18 cellular contexts compared by ENCODE assay signal in genomic region chr10:22702348-22702747, GRCh38. TPM values are rescaled to one million over a fixed set of nuclear protein-coding genes. Genes with fewer than 3 reads are reported as not detected.
DNase-seq lines count a peak whose midpoint lies in the region; ATAC-seq and TF ChIP-seq lines count a peak whose summit lies in the region.
"Had no signal": no experiment of that assay in that cellular context is flagged by ENCODE, and none has a peak within 500 bp of the region (broad histone marks: within the 10 kb centered on the region; RNA-seq: fewer than 3 reads in every experiment).

No MANE protein-coding gene starts in this region.

- no peaks in the 10 kb centered on the region for H3K27me3 Mint-ChIP-seq in activated T-cell treated with anti-CD3 and anti-CD28 coated beads, Interleukin-2, amount 50 U/mL, for 72 hours (ENCODE audit: low read depth)
- H3K27me3 Mint-ChIP-seq in activated naive CD8-positive, alpha-beta T cell treated with anti-CD3 and anti-CD28 coated beads for 36 hours: no peaks in the 10 kb centered on the region
- H3K27me3 Mint-ChIP-seq: stimulated activated naive B cell treated with anti-CD40 and anti-IgM and Interleukin-4, amounts not matched to agents 10 μg/mL and 1 μg/mL and 100 μg/mL, for 72 hours had no signal

- peak overlapping the region; percentile 74 for H3K27ac Mint-ChIP-seq in activated T-cell treated with anti-CD3 and anti-CD28 coated beads, Interleukin-2, amount 50 U/mL, for 72 hours
- H3K27ac Mint-ChIP-seq in activated naive CD8-positive, alpha-beta T cell treated with anti-CD3 and anti-CD28 coated beads for 36 hours: peak overlapping the region; percentile 42
- peak overlapping the region; percentile 64 for H3K27ac Mint-ChIP-seq in stimulated activated effector memory CD8-positive, alpha-beta T cell treated with anti-CD3 and anti-CD28 coated beads, Interleukin-12 subunit alpha, Interleukin-12 subunit beta, amount 100 ng/mL, for 72 hours
- H3K27ac Mint-ChIP-seq: GM23338; stimulated activated naive B cell treated with anti-CD40 and anti-IgM and Interleukin-4, amounts not matched to agents 10 μg/mL and 1 μg/mL and 100 μg/mL, for 72 hours had no signal

- peaks cover 0 to 5% of the 10 kb centered on the region in 2 donors for H3K9me3 Mint-ChIP-seq in activated T-cell treated with anti-CD3 and anti-CD28 coated beads, Interleukin-2, amount 50 U/mL, for 72 hours
- peaks cover 15% of the 10 kb centered on the region for H3K9me3 Mint-ChIP-seq in activated naive CD8-positive, alpha-beta T cell treated with anti-CD3 and anti-CD28 coated beads for 36 hours
- peaks cover 6% of the 10 kb centered on the region for H3K9me3 Mint-ChIP-seq in stimulated activated effector memory CD8-positive, alpha-beta T cell treated with anti-CD3 and anti-CD28 coated beads, Interleukin-12 subunit alpha, Interleukin-12 subunit beta, amount 100 ng/mL, for 72 hours
- H3K9me3 Mint-ChIP-seq: GM23338 had no signal

- WGBS in adrenal gland, 4 donors: 90 to 98% (median 95%) methylated on average over 4 of the region's 4 CpGs

- peaks cover 0 to 20% of the 10 kb centered on the region in 2 donors for H3K4me1 ChIP-seq in adrenal gland (replicated peaks in 1 of 2)

- H3K27ac ChIP-seq in adrenal gland: no peak overlapping the region
- H3K27ac ChIP-seq: cardiac muscle cell, ovary had no signal

- H3K4me3 Mint-ChIP-seq in activated T-cell treated with anti-CD3 and anti-CD28 coated beads, Interleukin-2, amount 50 U/mL, for 72 hours: peak overlapping the region in 1 of 2 donors; percentile 52
- no peak overlapping the region for H3K4me3 Mint-ChIP-seq in activated naive CD8-positive, alpha-beta T cell treated with anti-CD3 and anti-CD28 coated beads for 36 hours
- no peak overlapping the region for H3K4me3 Mint-ChIP-seq in stimulated activated effector memory CD8-positive, alpha-beta T cell treated with anti-CD3 and anti-CD28 coated beads, Interleukin-12 subunit alpha, Interleukin-12 subunit beta, amount 100 ng/mL, for 72 hours
- H3K4me3 Mint-ChIP-seq: GM23338; stimulated activated naive B cell treated with anti-CD40 and anti-IgM and Interleukin-4, amounts not matched to agents 10 μg/mL and 1 μg/mL and 100 μg/mL, for 72 hours had no signal

- H3K4me1 Mint-ChIP-seq in activated T-cell treated with anti-CD3 and anti-CD28 coated beads, Interleukin-2, amount 50 U/mL, for 72 hours (ENCODE audit: low read depth): peaks cover 82% of the 10 kb centered on the region
- peaks cover 77% of the 10 kb centered on the region for H3K4me1 Mint-ChIP-seq in activated naive CD8-positive, alpha-beta T cell treated with anti-CD3 and anti-CD28 coated beads for 36 hours
- H3K4me1 Mint-ChIP-seq in stimulated activated effector memory CD8-positive, alpha-beta T cell treated with anti-CD3 and anti-CD28 coated beads, Interleukin-12 subunit alpha, Interleukin-12 subunit beta, amount 100 ng/mL, for 72 hours: peaks cover 76% of the 10 kb centered on the region

- no peak for TF ChIP-seq CTCF in adrenal gland (IDR thresholded peaks at IDR 0.05)

- intact Hi-C loops in adrenal gland (cut with DNase I): no loop called here

- peaks cover 10 to 21% of the 10 kb centered on the region in 2 donors for H3K36me3 Mint-ChIP-seq in activated T-cell treated with anti-CD3 and anti-CD28 coated beads, Interleukin-2, amount 50 U/mL, for 72 hours (ENCODE audit: insufficient read depth in 2 of 2)
- peaks cover 60% of the 10 kb centered on the region for H3K36me3 Mint-ChIP-seq in activated naive CD8-positive, alpha-beta T cell treated with anti-CD3 and anti-CD28 coated beads for 36 hours
- H3K36me3 Mint-ChIP-seq in stimulated activated effector memory CD8-positive, alpha-beta T cell treated with anti-CD3 and anti-CD28 coated beads, Interleukin-12 subunit alpha, Interleukin-12 subunit beta, amount 100 ng/mL, for 72 hours: peaks cover 27% of the 10 kb centered on the region

- no peak for TF ChIP-seq POLR2A in adrenal gland (IDR thresholded peaks at IDR 0.05)

- H3K36me3 ChIP-seq in adrenal gland (replicated peaks in 1 of 2): no peaks in the 10 kb centered on the region
- H3K36me3 ChIP-seq: cardiac muscle cell, ovary had no signal

- no peak for ATAC-seq in activated T-cell treated with anti-CD3 and anti-CD28 coated beads, Interleukin-2, amount 50 U/mL, for 72 hours (replicated peaks in 1 of 2)
- ATAC-seq in stimulated activated effector memory CD8-positive, alpha-beta T cell treated with anti-CD3 and anti-CD28 coated beads, Interleukin-12 subunit alpha, Interleukin-12 subunit beta, amount 100 ng/mL, for 72 hours: no peak
- ATAC-seq in GM19463 (IDR thresholded peaks at IDR 0.05; ENCODE audit: unreplicated experiment): no peak
- ATAC-seq: GM23338; stimulated activated naive B cell treated with anti-CD40 and anti-IgM and Interleukin-4, amounts not matched to agents 10 μg/mL and 1 μg/mL and 100 μg/mL, for 72 hours had no signal

- no peak overlapping the region for H3K4me3 ChIP-seq in adrenal gland
- H3K4me3 ChIP-seq: cardiac muscle cell, GM23338, ovary had no signal

- no peaks in the 10 kb centered on the region for H3K9me3 ChIP-seq in adrenal gland (replicated peaks in 1 of 3)
- H3K9me3 ChIP-seq: ovary had no signal

- H3K27me3 ChIP-seq in adrenal gland: no peaks in the 10 kb centered on the region
- H3K27me3 ChIP-seq: cardiac muscle cell, ovary had no signal

- no peak for DNase-seq in activated T-cell treated with anti-CD3 and anti-CD28 coated beads, Interleukin-2, amount 50 U/mL, for 72 hours
- DNase-seq in activated T-cell treated with anti-CD3 and anti-CD28 coated beads for 4 hours (no peak), fibroblast of peridontal ligament (ENCODE audit: extremely low read depth) (peak; percentile 42), MV-4-11 (lab: John Stamatoyannopoulos, UW) (no peak), adrenal gland (no peak)
- no peak for DNase-seq in activated naive CD8-positive, alpha-beta T cell treated with anti-CD3 and anti-CD28 coated beads for 36 hours
- DNase-seq in stimulated activated effector memory CD8-positive, alpha-beta T cell treated with anti-CD3 and anti-CD28 coated beads, Interleukin-12 subunit alpha, Interleukin-12 subunit beta, amount 100 ng/mL, for 72 hours (ENCODE audit: low spot score in 2 of 2): no peak
- DNase-seq: activated CD8-positive, alpha-beta memory T cell treated with anti-CD3 and anti-CD28 coated beads for 24 hours; EL; kidney glomerular epithelial cell; NCI-H2081; NCI-H524 treated with DMSO at 0.1 percent for 48 hours; small intestine; stimulated activated naive B cell treated with anti-CD40 and anti-IgM and Interleukin-4, amounts not matched to agents 10 μg/mL and 1 μg/mL and 100 μg/mL, for 72 hours had no signal

RNA-seq across cellular contexts. Expression of gene PIP4K2A, which starts 12.0 kb away (rescaled TPM):
- total RNA-seq in activated T-cell treated with anti-CD3 and anti-CD28 coated beads, Interleukin-2, amount 50 U/mL, for 72 hours: 100 to 1,000 TPM; 104 to 138 TPM
- total RNA-seq in activated naive CD8-positive, alpha-beta T cell treated with anti-CD3 and anti-CD28 coated beads for 36 hours: 100 to 1,000 TPM; 111 to 118 TPM
- 10 to 100 TPM; 23.8 to 70.6 (median 29.3) TPM for total RNA-seq in adrenal gland
- polyA plus RNA-seq in adrenal gland: 10 to 100 TPM; 12.3 to 38.9 (median 13.4) TPM
